6 cellular contexts compared by ENCODE assay signal in the genomic region with DNA sequence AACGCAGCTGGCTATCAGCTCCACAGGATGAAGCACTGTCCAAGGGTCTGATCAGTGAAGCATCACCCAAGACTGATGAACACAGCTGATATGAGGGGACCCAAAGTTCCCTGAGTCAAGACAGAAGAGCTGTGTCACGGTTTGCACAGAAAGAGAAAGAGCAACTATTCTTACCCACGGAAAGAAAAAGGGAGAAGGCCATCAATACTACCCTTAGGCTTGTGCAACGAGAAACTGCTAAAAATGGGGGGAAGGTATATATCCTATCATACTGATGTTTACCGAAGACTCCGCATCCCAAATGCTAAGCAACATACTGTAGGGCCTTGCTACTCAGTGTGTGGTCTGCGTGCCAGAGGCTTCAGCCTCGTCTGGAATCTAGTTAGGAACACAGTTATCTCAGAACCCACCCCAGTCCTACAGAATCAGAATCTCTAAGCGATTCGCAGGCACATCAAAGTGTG. TPM values are rescaled to one million over a fixed set of nuclear protein-coding genes. Genes with fewer than 3 reads are reported as not detected.
A peak's percentile ranks its signal among the peaks of the same experiment; 100 is the strongest.
DNase-seq lines count a peak whose midpoint lies in the region; ATAC-seq and TF ChIP-seq lines count a peak whose summit lies in the region.

No MANE protein-coding gene starts in this region.

- no peak overlapping the region for H2BK15ac ChIP-seq in H9 (ENCODE audit: low read depth, low read length)

- H3K23ac ChIP-seq in H9 (ENCODE audit: insufficient read length, low read depth, low read length) = no peak overlapping the region

- H3T11ph ChIP-seq in H9 (ENCODE audit: low read length) = no peak overlapping the region

- peak overlapping the region; percentile 95 to 99 for H3K4me3 Mint-ChIP-seq in H9
- H3K4me3 Mint-ChIP-seq in activated T-helper 2 cell treated with anti-CD3 and anti-CD28 coated beads, Interferon-gamma antibody, Interleukin-2, Interleukin-4, amounts not matched to agents 10 μg/mL and 5 μg/mL and 100 μg/mL, durations not matched to agents 14 hours and 24 hours and 36 hours (ENCODE audit: low read depth) = peak overlapping the region; percentile 98

- intact Hi-C loops in activated T-helper 2 cell treated with anti-CD3 and anti-CD28 coated beads, Interferon-gamma antibody, Interleukin-2, Interleukin-4, amounts not matched to agents 10 μg/mL and 5 μg/mL and 100 μg/mL, durations not matched to agents 14 hours and 24 hours and 36 hours (cut with micrococcal nuclease) = loop anchor here (1.0 to 5.0 kb wide), 3 partner anchors 14 to 112 kb away; a partner anchor contains a TSS
- intact Hi-C loops in posterior cingulate gyrus (cut with DNase I) = no loop called here

- no peaks in the 10 kb centered on the region for H3K27me3 ChIP-seq in H9 (ENCODE audit: insufficient read depth, low read length)

- H4K8ac ChIP-seq in H9 (replicated peaks; ENCODE audit: insufficient read length, low read depth, low read length) = no peak overlapping the region

- no peak overlapping the region for H2BK20ac ChIP-seq in H9 (ENCODE audit: low read depth, low read length, poor library complexity, severe bottlenecking)

- H3K14ac ChIP-seq in H9 (ENCODE audit: insufficient read depth, low read length) = no peak overlapping the region

- H3K27me3 Mint-ChIP-seq in H9 (ENCODE audit: low read depth) = no peaks in the 10 kb centered on the region
- no peaks in the 10 kb centered on the region for H3K27me3 Mint-ChIP-seq in activated T-helper 2 cell treated with anti-CD3 and anti-CD28 coated beads, Interferon-gamma antibody, Interleukin-2, Interleukin-4, amounts not matched to agents 10 μg/mL and 5 μg/mL and 100 μg/mL, durations not matched to agents 14 hours and 24 hours and 36 hours (ENCODE audit: low read depth)

- DNase-seq in H9 (no peak), lung microvascular endothelial cell (ENCODE audit: low read depth in 2 of 2) (peak; percentile 16 to 41), posterior cingulate gyrus (no peak)
- DNase-seq in activated T-helper 2 cell treated with anti-CD3 and anti-CD28 coated beads, Interferon-gamma antibody, Interleukin-2, Interleukin-4, amounts not matched to agents 10 μg/mL and 5 μg/mL and 100 μg/mL, durations not matched to agents 14 hours and 24 hours and 36 hours (ENCODE audit: low spot score) = no peak
- DNase-seq in activated CD4-positive, alpha-beta T cell treated with anti-CD3 and anti-CD28 coated beads for 1 hour = no peak

- H4K5ac ChIP-seq in H9 (ENCODE audit: insufficient read length, low read depth, low read length) = no peak overlapping the region

- no peak overlapping the region for H2AK5ac ChIP-seq in H9 (ENCODE audit: insufficient read length, low read length)

- H3K56ac ChIP-seq in H9 (ENCODE audit: insufficient read length, low read depth, low read length) = no peak overlapping the region

- no peaks in the 10 kb centered on the region for H3K9me3 ChIP-seq in H9 (ENCODE audit: control insufficient read depth, low read depth, low read length)

- peak overlapping the region; percentile 86 for H3K4me2 ChIP-seq in H9 (ENCODE audit: insufficient read depth, insufficient read length, low read length)

- no peak overlapping the region for H3K4ac ChIP-seq in H9 (ENCODE audit: low read depth, low read length)

- peak overlapping the region; percentile 90 to 96 (median 95) for H3K27ac Mint-ChIP-seq in H9
- peak overlapping the region; percentile 92 for H3K27ac Mint-ChIP-seq in activated T-helper 2 cell treated with anti-CD3 and anti-CD28 coated beads, Interferon-gamma antibody, Interleukin-2, Interleukin-4, amounts not matched to agents 10 μg/mL and 5 μg/mL and 100 μg/mL, durations not matched to agents 14 hours and 24 hours and 36 hours

- no peak overlapping the region for H3K27ac ChIP-seq in H9 (ENCODE audit: insufficient read length, low read depth, low read length)

- no peaks in the 10 kb centered on the region; a peak in 1 of 5 replicates for H3K9me3 Mint-ChIP-seq in H9
- no peaks in the 10 kb centered on the region for H3K9me3 Mint-ChIP-seq in activated T-helper 2 cell treated with anti-CD3 and anti-CD28 coated beads, Interferon-gamma antibody, Interleukin-2, Interleukin-4, amounts not matched to agents 10 μg/mL and 5 μg/mL and 100 μg/mL, durations not matched to agents 14 hours and 24 hours and 36 hours

- H2BK120ac ChIP-seq in H9 (ENCODE audit: low read depth, low read length, poor library complexity, severe bottlenecking) = no peak overlapping the region

- H3K4me1 Mint-ChIP-seq in H9 = peaks cover 13 to 27% of the 10 kb centered on the region in 2 experiments
- H3K4me1 Mint-ChIP-seq in activated T-helper 2 cell treated with anti-CD3 and anti-CD28 coated beads, Interferon-gamma antibody, Interleukin-2, Interleukin-4, amounts not matched to agents 10 μg/mL and 5 μg/mL and 100 μg/mL, durations not matched to agents 14 hours and 24 hours and 36 hours (ENCODE audit: low read depth) = peaks cover 28% of the 10 kb centered on the region

- H4K91ac ChIP-seq in H9 (ENCODE audit: insufficient read length, low read depth, low read length) = no peak overlapping the region

- no peak for ATAC-seq in GM21528 (IDR thresholded peaks at IDR 0.05; ENCODE audit: low FRiP score, unreplicated experiment)

- H3K79me2 ChIP-seq in H9 (ENCODE audit: insufficient read depth, low read length) = peaks cover 32% of the 10 kb centered on the region; the same call in 1 of the 2 replicates

- H3K79me1 ChIP-seq in H9 (ENCODE audit: insufficient read depth, low read depth, low read length, poor library complexity, severe bottlenecking) = peaks cover under 1% of the 10 kb centered on the region

- H4K20me1 ChIP-seq in H9 (ENCODE audit: control insufficient read depth, insufficient read depth, insufficient read length) = no peaks in the 10 kb centered on the region

- H3K4me1 ChIP-seq in H9 (ENCODE audit: insufficient read depth, low read length) = peaks cover 2% of the 10 kb centered on the region; the same call in 1 of the 2 replicates

- H2BK12ac ChIP-seq in H9 (ENCODE audit: insufficient read length, low read depth, low read length) = no peak overlapping the region

- peaks cover 3% of the 10 kb centered on the region for H3K23me2 ChIP-seq in H9 (ENCODE audit: insufficient read length, low read depth, low read length, poor library complexity, severe bottlenecking)

- no CpG with 5 or more reads among the region's 10 CpGs for WGBS in H9 (ENCODE audit: extremely low coverage, insufficient read length, low lambda C conversion rate)

- H3K9ac ChIP-seq in H9 (ENCODE audit: extremely low read depth, insufficient read length, low read length) = peak overlapping the region; percentile 76

- no peak overlapping the region for H3K18ac ChIP-seq in H9 (ENCODE audit: insufficient read length, low read depth, low read length)

- H2AFZ ChIP-seq in H9 (ENCODE audit: low read length) = no peak overlapping the region

- no peak for TF ChIP-seq CTCF in H9 (conservative IDR thresholded peaks at IDR 0.05)

- no peak overlapping the region for H2BK5ac ChIP-seq in H9 (ENCODE audit: insufficient read length, low read length)

- peaks cover 3 to 20% (median 7%) of the 10 kb centered on the region in 3 experiments; a peak in 4 of 7 replicates for H3K36me3 Mint-ChIP-seq in H9 (ENCODE audit: insufficient read depth in 1 of 3, low read depth in 3 of 3)
- peaks cover 29% of the 10 kb centered on the region for H3K36me3 Mint-ChIP-seq in activated T-helper 2 cell treated with anti-CD3 and anti-CD28 coated beads, Interferon-gamma antibody, Interleukin-2, Interleukin-4, amounts not matched to agents 10 μg/mL and 5 μg/mL and 100 μg/mL, durations not matched to agents 14 hours and 24 hours and 36 hours (ENCODE audit: low read depth)

RNA-seq across cellular contexts. Expression of a gene that starts 0.7 kb away (rescaled TPM):
- total RNA-seq in H9 (2021) = 25.0 and 27.1 TPM in 2 replicates
- 23.1 and 24.6 TPM in 2 replicates for total RNA-seq in activated T-helper 2 cell treated with anti-CD3 and anti-CD28 coated beads, Interferon-gamma antibody, Interleukin-2, Interleukin-4, amounts not matched to agents 10 μg/mL and 5 μg/mL and 100 μg/mL, durations not matched to agents 14 hours and 24 hours and 36 hours
- total RNA-seq in lung microvascular endothelial cell = 13.1 and 16.3 TPM in 2 replicates

RNA-seq across cellular contexts. Expression of a gene that starts 0.7 kb away (rescaled TPM):
- 4.5 and 4.6 TPM in 2 replicates for total RNA-seq in H9 (2021)
- total RNA-seq in activated T-helper 2 cell treated with anti-CD3 and anti-CD28 coated beads, Interferon-gamma antibody, Interleukin-2, Interleukin-4, amounts not matched to agents 10 μg/mL and 5 μg/mL and 100 μg/mL, durations not matched to agents 14 hours and 24 hours and 36 hours = 6.7 and 7.6 TPM in 2 replicates
- total RNA-seq in lung microvascular endothelial cell = 2.0 TPM in 2 replicates

RNA-seq across cellular contexts. Expression of a gene that starts 14.3 kb away (rescaled TPM):
- total RNA-seq in H9 (2021) = 19.2 and 20.8 TPM in 2 replicates
- total RNA-seq in activated T-helper 2 cell treated with anti-CD3 and anti-CD28 coated beads, Interferon-gamma antibody, Interleukin-2, Interleukin-4, amounts not matched to agents 10 μg/mL and 5 μg/mL and 100 μg/mL, durations not matched to agents 14 hours and 24 hours and 36 hours = 0.64 and 0.66 TPM in 2 replicates
- total RNA-seq in lung microvascular endothelial cell = 3.1 and 7.7 TPM in 2 replicates

RNA-seq across cellular contexts. Expression of a gene that starts 45.5 kb away (rescaled TPM):
- total RNA-seq in H9 (2021) (56.2 and 58.1 TPM in 2 replicates), lung microvascular endothelial cell (22.2 and 44.0 TPM in 2 replicates)
- 61.8 and 69.2 TPM in 2 replicates for total RNA-seq in activated T-helper 2 cell treated with anti-CD3 and anti-CD28 coated beads, Interferon-gamma antibody, Interleukin-2, Interleukin-4, amounts not matched to agents 10 μg/mL and 5 μg/mL and 100 μg/mL, durations not matched to agents 14 hours and 24 hours and 36 hours

RNA-seq across cellular contexts. Expression of a gene that starts 50.3 kb away (rescaled TPM):
- 70.2 and 74.5 TPM in 2 replicates for total RNA-seq in H9 (2021)
- 84.5 and 87.8 TPM in 2 replicates for total RNA-seq in activated T-helper 2 cell treated with anti-CD3 and anti-CD28 coated beads, Interferon-gamma antibody, Interleukin-2, Interleukin-4, amounts not matched to agents 10 μg/mL and 5 μg/mL and 100 μg/mL, durations not matched to agents 14 hours and 24 hours and 36 hours
- 27.7 and 34.5 TPM in 2 replicates for total RNA-seq in lung microvascular endothelial cell

Comparison
In these comparisons a context has a peak if more than half of its experiments do, and no peak if none do; other contexts are left out.
1. DNase-seq: peak in lung microvascular endothelial cell (2 of 2); none in H9 (single experiment), activated T-helper 2 cell treated with anti-CD3 and anti-CD28 coated beads, Interferon-gamma antibody, Interleukin-2, Interleukin-4, amounts not matched to agents 10 μg/mL and 5 μg/mL and 100 μg/mL, durations not matched to agents 14 hours and 24 hours and 36 hours (single experiment), posterior cingulate gyrus (0 of 10) and activated CD4-positive, alpha-beta T cell treated with anti-CD3 and anti-CD28 coated beads for 1 hour (single experiment).